Comparison of ENCODE assay signal across 18 cellular contexts in genomic region chr1:83950106-83950661, GRCh38.
"Had no signal": no experiment of that assay in that cellular context is flagged by ENCODE, and none has a peak within 500 bp of the region (broad histone marks: within the 10 kb centered on the region; RNA-seq: fewer than 3 reads in every experiment).

No MANE protein-coding gene starts in this region.

- H3K36me3 ChIP-seq: neutrophil had no signal

- H3K27ac ChIP-seq: epithelial cell of prostate, neutrophil, parathyroid adenoma, WERI-Rb-1 had no signal

- DNase-seq: activated CD4-positive, alpha-beta memory T cell treated with anti-CD3 and anti-CD28 coated beads, Interleukin-2, amount 10 ng/mL, durations not matched to agents 7 days and 5 days; activated naive CD4-positive, alpha-beta T cell treated with anti-CD3 and anti-CD28 coated beads, Interleukin-2, amount 50 U/mL, for 16 hours; activated T-cell treated with anti-CD3 and anti-CD28 coated beads, Interleukin-2, amount 50 U/mL, for 24 hours; effector memory CD8-positive, alpha-beta T cell; foreskin melanocyte; head of caudate nucleus; left ventricle myocardium superior; mesenchymal stem cell; natural killer cell; stimulated activated CD4-positive, alpha-beta T cell treated with anti-CD3 and anti-CD28 coated beads, Interleukin-12 subunit alpha, Interleukin-12 subunit beta, amount 100 ng/mL, for 4 hours; stimulated activated CD4-positive, alpha-beta T cell treated with anti-CD3 and anti-CD28 coated beads, Interleukin-2, amount 100 ng/mL, for 24 hours; WERI-Rb-1 had no signal

- H3K36me3 Mint-ChIP-seq: natural killer cell; stimulated activated effector memory CD8-positive, alpha-beta T cell treated with anti-CD3 and anti-CD28 coated beads, Interleukin-12 subunit alpha, Interleukin-12 subunit beta, amount 100 ng/mL, for 72 hours had no signal

- H3K27ac Mint-ChIP-seq: activated CD4-positive, alpha-beta memory T cell treated with anti-CD3 and anti-CD28 coated beads, Interleukin-2, amount 10 ng/mL, durations not matched to agents 7 days and 5 days; activated T-cell treated with anti-CD3 and anti-CD28 coated beads, Interleukin-2, amount 50 U/mL, for 24 hours; brain; dendritic cell treated with granulocyte-macrophage colony-stimulating factor and Interleukin-4, amounts not matched to agents 40 ng/mL and 50 ng/mL, for 4 days; effector memory CD8-positive, alpha-beta T cell; natural killer cell; stimulated activated effector memory CD8-positive, alpha-beta T cell treated with anti-CD3 and anti-CD28 coated beads, Interleukin-12 subunit alpha, Interleukin-12 subunit beta, amount 100 ng/mL, for 72 hours had no signal

- H3K4me1 ChIP-seq: parathyroid adenoma had no signal

- H3K9me3 Mint-ChIP-seq: activated CD4-positive, alpha-beta memory T cell treated with anti-CD3 and anti-CD28 coated beads, Interleukin-2, amount 10 ng/mL, durations not matched to agents 7 days and 5 days; activated T-cell treated with anti-CD3 and anti-CD28 coated beads, Interleukin-2, amount 50 U/mL, for 24 hours; dendritic cell treated with granulocyte-macrophage colony-stimulating factor and Interleukin-4, amounts not matched to agents 40 ng/mL and 50 ng/mL, for 4 days; effector memory CD8-positive, alpha-beta T cell; natural killer cell; stimulated activated effector memory CD8-positive, alpha-beta T cell treated with anti-CD3 and anti-CD28 coated beads, Interleukin-12 subunit alpha, Interleukin-12 subunit beta, amount 100 ng/mL, for 72 hours had no signal

- H3K9me3 ChIP-seq: neutrophil had no signal

- H3K27me3 ChIP-seq: neutrophil had no signal

- ATAC-seq: effector memory CD8-positive, alpha-beta T cell; left ventricle myocardium superior; natural killer cell; stimulated activated effector memory CD8-positive, alpha-beta T cell treated with anti-CD3 and anti-CD28 coated beads, Interleukin-12 subunit alpha, Interleukin-12 subunit beta, amount 100 ng/mL, for 72 hours had no signal
